Comparison of ENCODE assay signal across 7 cellular contexts in the genomic region with DNA sequence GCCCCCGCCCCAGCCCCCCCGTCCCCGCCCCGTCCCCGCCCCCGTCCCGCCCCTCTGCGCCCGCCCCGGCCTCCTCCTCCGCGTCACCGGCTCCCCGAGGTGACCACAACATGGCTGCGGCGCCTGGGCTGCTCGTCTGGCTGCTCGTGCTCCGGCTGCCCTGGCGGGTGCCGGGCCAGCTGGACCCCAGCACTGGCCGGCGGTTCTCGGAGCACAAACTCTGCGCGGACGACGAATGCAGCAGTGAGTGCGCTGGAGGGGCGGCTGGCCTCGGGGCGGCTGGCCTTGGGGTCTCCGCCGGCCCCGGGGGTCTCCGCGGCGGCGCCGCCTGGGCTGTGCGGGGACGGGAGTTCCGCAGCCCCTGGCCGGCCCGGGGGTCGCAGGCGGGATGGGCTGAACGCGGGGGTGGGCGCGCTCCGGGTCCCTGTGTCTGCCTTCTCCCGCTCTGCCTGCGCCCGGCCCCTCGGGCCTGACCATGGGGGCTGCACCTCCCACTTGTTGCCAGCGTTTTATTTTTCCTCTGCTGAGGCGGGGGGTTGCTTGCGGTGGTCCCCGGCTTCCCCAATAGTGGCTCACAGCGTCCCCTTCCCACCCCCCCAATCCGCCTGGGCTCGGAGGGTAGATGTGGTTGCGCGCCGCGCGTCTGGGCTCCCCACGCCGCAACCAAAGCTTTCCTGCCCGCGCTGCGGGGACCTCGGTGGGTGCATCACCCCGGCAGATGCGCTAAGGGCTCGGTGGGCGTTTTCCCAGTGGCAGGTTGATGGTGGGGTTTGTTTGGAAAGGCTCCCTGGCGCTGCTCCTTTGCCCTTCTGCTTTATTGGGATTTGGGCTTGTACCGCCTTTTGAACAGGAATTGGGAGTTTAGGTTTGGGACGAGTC. TPM values are rescaled to one million over a fixed set of nuclear protein-coding genes. Genes with fewer than 3 reads are reported as not detected.
DNase-seq lines count a peak whose midpoint lies in the region; ATAC-seq, FAIRE-seq and TF ChIP-seq lines count a peak whose summit lies in the region.

MIA3 (plus strand) TSS at position 97 of the 879 bp plus-strand sequence; CDS start at position 111, 14 bp downstream.

- H3K36me3 ChIP-seq in WERI-Rb-1 = no peaks in the 10 kb centered on the region
- H3K36me3 ChIP-seq in bronchial epithelial cell (ENCODE audit: control insufficient read depth, insufficient read depth, low read length) = peaks cover 2% of the 10 kb centered on the region

- no peaks in the 10 kb centered on the region for H3K9me3 ChIP-seq in WERI-Rb-1 (ENCODE audit: severe bottlenecking)

- peak within 1 kb of the TSS; percentile 68 for H3K27ac ChIP-seq in WERI-Rb-1

- DNase-seq in NCI-H1105 treated with DMSO at 0.1 percent for 48 hours (lab: John Stamatoyannopoulos, UW) = peak; percentile 78
- no peak for DNase-seq in WERI-Rb-1
- peak; percentile 14 for DNase-seq in bronchial epithelial cell (ENCODE audit: low read depth)
- peak; percentile 25 for DNase-seq in iris pigment epithelial cell (ENCODE audit: low read depth)
- DNase-seq in stimulated activated CD4-positive, alpha-beta T cell treated with anti-CD3 and anti-CD28 coated beads, Interleukin-12 subunit alpha, Interleukin-12 subunit beta, amount 100 ng/mL, for 48 hours (ENCODE audit: low read depth in 2 of 3, low spot score in 1 of 3) = peak in 2 of 3 donors; percentile 38 to 64

- H3K27me3 ChIP-seq in WERI-Rb-1 (ENCODE audit: insufficient read depth, low read depth, severe bottlenecking) (no peaks in the 10 kb centered on the region), bronchial epithelial cell (ENCODE audit: control insufficient read depth, insufficient read depth, low read length) (no peaks in the 10 kb centered on the region)

- no peak for FAIRE-seq in bronchial epithelial cell (lab: Jason Lieb, UNC)

- peak; percentile 59 for ATAC-seq in GM18502 (IDR thresholded peaks at IDR 0.05; ENCODE audit: poor library complexity, unreplicated experiment)
- ATAC-seq in HG02642 (IDR thresholded peaks at IDR 0.05; ENCODE audit: poor library complexity, unreplicated experiment) = peak; percentile 62

- H3K4me3 ChIP-seq in WERI-Rb-1 (ENCODE audit: low read depth, low read length) = peak within 1 kb of the TSS; percentile 56
- peak within 1 kb of the TSS; percentile 74 for H3K4me3 ChIP-seq in bronchial epithelial cell (ENCODE audit: low read depth, low read length)

- no peak for TF ChIP-seq CTCF in WERI-Rb-1 (IDR thresholded peaks at IDR 0.05; ENCODE audit: low read depth, low read length)
- no peak for TF ChIP-seq CTCF in bronchial epithelial cell (IDR thresholded peaks at IDR 0.05; ENCODE audit: insufficient read depth, low read length, severe bottlenecking)

RNA-seq across cellular contexts. Expression of gene MIA3, which starts in this region (rescaled TPM):
- 30.3 and 36.0 TPM in 2 replicates for total RNA-seq in bronchial epithelial cell
